In genomic region chr15:74034206-74034755, GRCh38 we compare ENCODE assay signal across 26 cellular contexts. TPM values are rescaled to one million over a fixed set of nuclear protein-coding genes. Genes with fewer than 3 reads are reported as not detected.
DNase-seq lines count a peak whose midpoint lies in the region; ATAC-seq and TF ChIP-seq lines count a peak whose summit lies in the region.
"Had no signal": no experiment of that assay in that cellular context is flagged by ENCODE, and none has a peak within 500 bp of the region (broad histone marks: within the 10 kb centered on the region; RNA-seq: fewer than 3 reads in every experiment).

No MANE protein-coding gene starts in this region.

- no peak for TF ChIP-seq CTCF in endothelial cell (IDR thresholded peaks at IDR 0.05; ENCODE audit: unreplicated experiment)

- no peaks in the 10 kb centered on the region for H3K9me3 Mint-ChIP-seq in activated T-cell treated with anti-CD3 and anti-CD28 coated beads, Interleukin-2, amount 50 U/mL, for 24 hours
- no peaks in the 10 kb centered on the region for H3K9me3 Mint-ChIP-seq in activated T-cell treated with anti-CD3 and anti-CD28 coated beads, Interleukin-2, amount 50 U/mL, for 4 hours
- H3K9me3 Mint-ChIP-seq in endothelial cell (ENCODE audit: unreplicated experiment) = no peaks in the 10 kb centered on the region
- H3K9me3 Mint-ChIP-seq: CD4-positive, alpha-beta memory T cell; GM23338; H9; HFFc6 had no signal

- no peaks in the 10 kb centered on the region for H3K27me3 Mint-ChIP-seq in activated T-cell treated with anti-CD3 and anti-CD28 coated beads, Interleukin-2, amount 50 U/mL, for 24 hours
- H3K27me3 Mint-ChIP-seq in activated T-cell treated with anti-CD3 and anti-CD28 coated beads, Interleukin-2, amount 50 U/mL, for 4 hours (ENCODE audit: low read depth) = no peaks in the 10 kb centered on the region
- H3K27me3 Mint-ChIP-seq in endothelial cell (ENCODE audit: unreplicated experiment) = peaks cover 15% of the 10 kb centered on the region
- H3K27me3 Mint-ChIP-seq: CD4-positive, alpha-beta memory T cell had no signal

- no peaks in the 10 kb centered on the region for H3K4me1 Mint-ChIP-seq in activated T-cell treated with anti-CD3 and anti-CD28 coated beads, Interleukin-2, amount 50 U/mL, for 24 hours (ENCODE audit: low read depth)
- no peaks in the 10 kb centered on the region for H3K4me1 Mint-ChIP-seq in activated T-cell treated with anti-CD3 and anti-CD28 coated beads, Interleukin-2, amount 50 U/mL, for 4 hours (ENCODE audit: low read depth)
- peaks cover 25% of the 10 kb centered on the region for H3K4me1 Mint-ChIP-seq in endothelial cell (ENCODE audit: unreplicated experiment)
- H3K4me1 Mint-ChIP-seq: CD4-positive, alpha-beta memory T cell had no signal

- no peak overlapping the region for H3K4me3 Mint-ChIP-seq in activated T-cell treated with anti-CD3 and anti-CD28 coated beads, Interleukin-2, amount 50 U/mL, for 24 hours
- no peak overlapping the region for H3K4me3 Mint-ChIP-seq in activated T-cell treated with anti-CD3 and anti-CD28 coated beads, Interleukin-2, amount 50 U/mL, for 4 hours
- H3K4me3 Mint-ChIP-seq in endothelial cell (ENCODE audit: unreplicated experiment) = no peak overlapping the region
- H3K4me3 Mint-ChIP-seq: CD4-positive, alpha-beta memory T cell; GM23338; H9; HFFc6 had no signal

- H3K27ac Mint-ChIP-seq in activated T-cell treated with anti-CD3 and anti-CD28 coated beads, Interleukin-2, amount 50 U/mL, for 24 hours = peak overlapping the region; percentile 59
- H3K27ac Mint-ChIP-seq in endothelial cell (ENCODE audit: unreplicated experiment) = peak overlapping the region; percentile 61
- H3K27ac Mint-ChIP-seq: CD4-positive, alpha-beta memory T cell; GM23338; H9; HFFc6 had no signal

- ATAC-seq in activated T-cell treated with anti-CD3 and anti-CD28 coated beads, Interleukin-2, amount 50 U/mL, for 4 hours = no peak
- ATAC-seq: A549, GM23338, HCT116 had no signal

- DNase-seq in activated T-cell treated with anti-CD3 and anti-CD28 coated beads, Interleukin-2, amount 50 U/mL, for 24 hours = peak; percentile 17
- no peak for DNase-seq in activated T-cell treated with anti-CD3 and anti-CD28 coated beads, Interleukin-2, amount 50 U/mL, for 4 hours
- DNase-seq in NCI-H526 treated with DMSO at 0.1 percent for 48 hours (lab: John Stamatoyannopoulos, UW) (peak; percentile 25), endothelial cell (ENCODE audit: low spot score) (no peak), NCI-H187 treated with DMSO at 0.1 percent for 48 hours (lab: John Stamatoyannopoulos, UW) (no peak), NCI-H2227 (lab: John Stamatoyannopoulos, UW; ENCODE audit: unreplicated experiment) (no peak)
- no peak for DNase-seq in stimulated activated CD8-positive, alpha-beta memory T cell treated with anti-CD3 and anti-CD28 coated beads, Interleukin-4, amount 100 ng/mL, for 48 hours
- DNase-seq: 8988T; ACHN; AML-193; BE2C; C1 segment of cervical spinal cord; Calu3; CD4-positive, alpha-beta memory T cell; COR-L47; DMS53; DMS79 treated with DMSO at 0.1 percent for 48 hours; GF-D8; H9; HFFc6 had no signal

- H3K36me3 Mint-ChIP-seq in activated T-cell treated with anti-CD3 and anti-CD28 coated beads, Interleukin-2, amount 50 U/mL, for 24 hours (ENCODE audit: low read depth) = peaks cover 74% of the 10 kb centered on the region
- H3K36me3 Mint-ChIP-seq in activated T-cell treated with anti-CD3 and anti-CD28 coated beads, Interleukin-2, amount 50 U/mL, for 4 hours (ENCODE audit: insufficient read depth) = peaks cover 26% of the 10 kb centered on the region
- peaks cover 43% of the 10 kb centered on the region for H3K36me3 Mint-ChIP-seq in endothelial cell (ENCODE audit: low read depth, unreplicated experiment)

RNA-seq across cellular contexts. Expression of gene PML, which starts 39.8 kb away (rescaled TPM):
- total RNA-seq in activated T-cell treated with anti-CD3 and anti-CD28 coated beads, Interleukin-2, amount 50 U/mL, for 4 hours = 10 to 100 TPM; 34.9 to 39.1 (median 34.9) TPM
- total RNA-seq in endothelial cell (ENCODE audit: unreplicated experiment) = 161 TPM

RNA-seq across cellular contexts. Expression of gene STOML1, which starts 42.2 kb away (rescaled TPM):
- total RNA-seq in activated T-cell treated with anti-CD3 and anti-CD28 coated beads, Interleukin-2, amount 50 U/mL, for 4 hours = 10 to 100 TPM; 14.6 to 17.9 (median 16.4) TPM
- total RNA-seq in endothelial cell (ENCODE audit: unreplicated experiment) = 14.3 TPM

RNA-seq across cellular contexts. Expression of gene GOLGA6A, which starts 48.1 kb away (rescaled TPM):
- total RNA-seq in activated T-cell treated with anti-CD3 and anti-CD28 coated beads, Interleukin-2, amount 50 U/mL, for 4 hours = not detected
- 0.85 TPM for total RNA-seq in endothelial cell (ENCODE audit: unreplicated experiment)
- total RNA-seq: Calu3, Daoy, G401, H4, HFFc6 had no signal

Comparison
In these comparisons a context has a peak if more than half of its experiments do, and no peak if none do; other contexts are left out.
1. DNase-seq: peak in activated T-cell treated with anti-CD3 and anti-CD28 coated beads, Interleukin-2, amount 50 U/mL, for 24 hours (single experiment) and NCI-H526 treated with DMSO at 0.1 percent for 48 hours (single experiment); none in activated T-cell treated with anti-CD3 and anti-CD28 coated beads, Interleukin-2, amount 50 U/mL, for 4 hours (single experiment), endothelial cell (single experiment), NCI-H187 treated with DMSO at 0.1 percent for 48 hours (single experiment), NCI-H2227 (single experiment) and stimulated activated CD8-positive, alpha-beta memory T cell treated with anti-CD3 and anti-CD28 coated beads, Interleukin-4, amount 100 ng/mL, for 48 hours (single experiment).